In genomic region chr10:22701132-22701851, GRCh38 we compare ENCODE assay signal across 13 cellular contexts. TPM values are rescaled to one million over a fixed set of nuclear protein-coding genes. Genes with fewer than 3 reads are reported as not detected.
DNase-seq lines count a peak whose midpoint lies in the region; ATAC-seq lines count a peak whose summit lies in the region.
"Had no signal": no experiment of that assay in that cellular context is flagged by ENCODE, and none has a peak within 500 bp of the region (broad histone marks: within the 10 kb centered on the region; RNA-seq: fewer than 3 reads in every experiment).

No MANE protein-coding gene starts in this region.

- H3K36me3 Mint-ChIP-seq in activated T-helper 2 cell treated with anti-CD3 and anti-CD28 coated beads, Interferon-gamma antibody, Interleukin-2, Interleukin-4, amounts not matched to agents 10 μg/mL and 5 μg/mL and 100 μg/mL, durations not matched to agents 14 hours and 24 hours and 36 hours (ENCODE audit: low read depth) = peaks cover 49% of the 10 kb centered on the region
- peaks cover 0 to 27% (median 4%) of the 10 kb centered on the region in 3 donors for H3K36me3 Mint-ChIP-seq in naive thymus-derived CD8-positive, alpha-beta T cell

- H3K4me3 Mint-ChIP-seq in activated T-helper 2 cell treated with anti-CD3 and anti-CD28 coated beads, Interferon-gamma antibody, Interleukin-2, Interleukin-4, amounts not matched to agents 10 μg/mL and 5 μg/mL and 100 μg/mL, durations not matched to agents 14 hours and 24 hours and 36 hours (ENCODE audit: low read depth) = no peak overlapping the region
- peak overlapping the region in 9 of 10 donors; percentile 5 to 72 (median 58) for H3K4me3 Mint-ChIP-seq in naive thymus-derived CD8-positive, alpha-beta T cell

- H3K27ac Mint-ChIP-seq in activated T-helper 2 cell treated with anti-CD3 and anti-CD28 coated beads, Interferon-gamma antibody, Interleukin-2, Interleukin-4, amounts not matched to agents 10 μg/mL and 5 μg/mL and 100 μg/mL, durations not matched to agents 14 hours and 24 hours and 36 hours = peak overlapping the region; percentile 4
- H3K27ac Mint-ChIP-seq in naive thymus-derived CD8-positive, alpha-beta T cell = peak overlapping the region; percentile 66 to 94 (median 90)

- H3K27me3 Mint-ChIP-seq in activated T-helper 2 cell treated with anti-CD3 and anti-CD28 coated beads, Interferon-gamma antibody, Interleukin-2, Interleukin-4, amounts not matched to agents 10 μg/mL and 5 μg/mL and 100 μg/mL, durations not matched to agents 14 hours and 24 hours and 36 hours (ENCODE audit: low read depth) = no peaks in the 10 kb centered on the region
- H3K27me3 Mint-ChIP-seq in naive thymus-derived CD8-positive, alpha-beta T cell = no peaks in the 10 kb centered on the region

- no peaks in the 10 kb centered on the region for H3K9me3 Mint-ChIP-seq in activated T-helper 2 cell treated with anti-CD3 and anti-CD28 coated beads, Interferon-gamma antibody, Interleukin-2, Interleukin-4, amounts not matched to agents 10 μg/mL and 5 μg/mL and 100 μg/mL, durations not matched to agents 14 hours and 24 hours and 36 hours
- no peaks in the 10 kb centered on the region for H3K9me3 Mint-ChIP-seq in naive thymus-derived CD8-positive, alpha-beta T cell

- H3K4me1 Mint-ChIP-seq in activated T-helper 2 cell treated with anti-CD3 and anti-CD28 coated beads, Interferon-gamma antibody, Interleukin-2, Interleukin-4, amounts not matched to agents 10 μg/mL and 5 μg/mL and 100 μg/mL, durations not matched to agents 14 hours and 24 hours and 36 hours (ENCODE audit: low read depth) = peaks cover 61% of the 10 kb centered on the region
- peaks cover 58 to 95% (median 88%) of the 10 kb centered on the region in 4 donors for H3K4me1 Mint-ChIP-seq in naive thymus-derived CD8-positive, alpha-beta T cell

- POLR2A ChIA-PET in naive thymus-derived CD8-positive, alpha-beta T cell (lab: Charles Lee) = interaction anchor here (0.5 to 2.5 kb wide), 9 partner anchors 10 to 198 kb away, joined by 3 to 16 read pairs (median 4); partner anchors contain the start of gene PIP4K2A

- peak; percentile 38 to 62 for ATAC-seq in activated CD4-positive, CD25-positive, alpha-beta regulatory T cell treated with anti-CD3 and anti-CD28 coated beads, Interleukin-2, amount 50 U/mL, for 24 hours
- peak; percentile 32 for ATAC-seq in HG02798 (IDR thresholded peaks at IDR 0.05; ENCODE audit: poor library complexity, unreplicated experiment)
- ATAC-seq in naive thymus-derived CD8-positive, alpha-beta T cell = peak; percentile 39 to 65
- ATAC-seq in HG02763 (IDR thresholded peaks at IDR 0.05; ENCODE audit: unreplicated experiment) = no peak
- ATAC-seq: esophagus mucosa had no signal

- intact Hi-C loops in activated T-helper 2 cell treated with anti-CD3 and anti-CD28 coated beads, Interferon-gamma antibody, Interleukin-2, Interleukin-4, amounts not matched to agents 10 μg/mL and 5 μg/mL and 100 μg/mL, durations not matched to agents 14 hours and 24 hours and 36 hours (cut with micrococcal nuclease) = no loop called here

- no peak for DNase-seq in activated CD4-positive, CD25-positive, alpha-beta regulatory T cell treated with anti-CD3 and anti-CD28 coated beads, Interleukin-2, amount 50 U/mL, for 72 hours
- DNase-seq in activated T-helper 2 cell treated with anti-CD3 and anti-CD28 coated beads, Interferon-gamma antibody, Interleukin-2, Interleukin-4, amounts not matched to agents 10 μg/mL and 5 μg/mL and 100 μg/mL, durations not matched to agents 14 hours and 24 hours and 36 hours (ENCODE audit: low spot score) = no peak
- no peak for DNase-seq in naive thymus-derived CD8-positive, alpha-beta T cell
- DNase-seq in NCI-H1092 (lab: John Stamatoyannopoulos, UW) (no peak), epidermal melanocyte (ENCODE audit: insufficient read length, low spot score) (no peak)
- DNase-seq: activated CD4-positive, alpha-beta T cell treated with anti-CD3 and anti-CD28 coated beads for 1 hour; Calu3; NCI-H524 treated with DMSO at 0.1 percent for 48 hours; Peyer's patch had no signal

RNA-seq across cellular contexts. Expression of gene PIP4K2A, which starts 13.1 kb away (rescaled TPM):
- total RNA-seq in activated T-helper 2 cell treated with anti-CD3 and anti-CD28 coated beads, Interferon-gamma antibody, Interleukin-2, Interleukin-4, amounts not matched to agents 10 μg/mL and 5 μg/mL and 100 μg/mL, durations not matched to agents 14 hours and 24 hours and 36 hours = 104 and 105 TPM in 2 replicates
- 100 to 1,000 TPM; 152 to 169 TPM for total RNA-seq in naive thymus-derived CD8-positive, alpha-beta T cell
- polyA plus RNA-seq in naive thymus-derived CD8-positive, alpha-beta T cell = 10 to 100 TPM; 54.3 to 77.5 (median 59.9) TPM
